In genomic region chrX:111652719-111653118, GRCh38 we compare ENCODE assay signal across 20 cellular contexts. TPM values are rescaled to one million over a fixed set of nuclear protein-coding genes. Genes with fewer than 3 reads are reported as not detected.
DNase-seq lines count a peak whose midpoint lies in the region; ATAC-seq and TF ChIP-seq lines count a peak whose summit lies in the region.
"Had no signal": no experiment of that assay in that cellular context is flagged by ENCODE, and none has a peak within 500 bp of the region (broad histone marks: within the 10 kb centered on the region; RNA-seq: fewer than 3 reads in every experiment).

No MANE protein-coding gene starts in this region.

- no peak overlapping the region for H3K27ac Mint-ChIP-seq in GM23338
- H3K27ac Mint-ChIP-seq: activated T-helper 17 cell treated with anti-CD3 and anti-CD28 coated beads, Interleukin-2, amount 50 U/mL, for 72 hours; IgD-negative memory B cell; stimulated activated memory B cell treated with anti-CD40 and anti-IgM and Interleukin-4, amounts not matched to agents 10 μg/mL and 1 μg/mL and 100 μg/mL, for 72 hours had no signal

- H3K79me2 ChIP-seq in GM23338 (replicated peaks; ENCODE audit: insufficient read depth), result no peaks in the 10 kb centered on the region

- TF ChIP-seq CTCF in 22Rv1 (IDR thresholded peaks at IDR 0.05), result peak; percentile 14; the same call in 1 of the 2 replicates
- TF ChIP-seq CTCF in GM23338 (conservative IDR thresholded peaks at IDR 0.05; ENCODE audit: low read depth in 2 of 2), result peak in 1 of 2 experiments; percentile 40; a peak in 2 of 4 replicates
- TF ChIP-seq CTCF in Panc1 (IDR thresholded peaks at IDR 0.05), result peak; percentile 17; the same call in 1 of the 2 replicates
- no peak for TF ChIP-seq CTCF in spleen (IDR thresholded peaks at IDR 0.05 in 8 of 11, conservative IDR thresholded peaks at IDR 0.05 in 3 of 11)

- H3K9me2 ChIP-seq in GM23338 (ENCODE audit: insufficient read depth), result no peaks in the 10 kb centered on the region

- no peak overlapping the region for H3K4me3 Mint-ChIP-seq in GM23338
- H3K4me3 Mint-ChIP-seq: activated T-helper 17 cell treated with anti-CD3 and anti-CD28 coated beads, Interleukin-2, amount 50 U/mL, for 72 hours; IgD-negative memory B cell; stimulated activated memory B cell treated with anti-CD40 and anti-IgM and Interleukin-4, amounts not matched to agents 10 μg/mL and 1 μg/mL and 100 μg/mL, for 72 hours had no signal

- no peaks in the 10 kb centered on the region for H3K9me3 Mint-ChIP-seq in GM23338
- H3K9me3 Mint-ChIP-seq: activated T-helper 17 cell treated with anti-CD3 and anti-CD28 coated beads, Interleukin-2, amount 50 U/mL, for 72 hours had no signal

- BruUV-seq in Panc1 (replicated peaks; lab: Mats Ljungman, UMichigan), result no TSS peak

- H3K36me3 ChIP-seq in GM23338 (ENCODE audit: insufficient read depth), result no peaks in the 10 kb centered on the region
- H3K36me3 ChIP-seq in Panc1 (ENCODE audit: control insufficient read depth, insufficient read depth, low read length), result no peaks in the 10 kb centered on the region
- no peaks in the 10 kb centered on the region for H3K36me3 ChIP-seq in spleen
- H3K36me3 ChIP-seq: BLaER1, lower lobe of right lung, right lobe of liver, upper lobe of left lung had no signal

- H3F3A ChIP-seq in GM23338 (replicated peaks; ENCODE audit: low read depth), result no peaks in the 10 kb centered on the region

- no peak for ATAC-seq in GM23338
- no peak for ATAC-seq in Panc1
- no peak for ATAC-seq in HG03442 (IDR thresholded peaks at IDR 0.05; ENCODE audit: unreplicated experiment)
- ATAC-seq: activated T-helper 17 cell treated with anti-CD3 and anti-CD28 coated beads, Interleukin-2, amount 50 U/mL, for 72 hours; lower lobe of right lung; right lobe of liver; stimulated activated memory B cell treated with anti-CD40 and anti-IgM and Interleukin-4, amounts not matched to agents 10 μg/mL and 1 μg/mL and 100 μg/mL, for 72 hours had no signal

- POLR2A ChIA-PET in Panc1 (lab: Charles Lee), result no interaction called here

- H3K4me3 ChIP-seq in GM23338 (no peak overlapping the region), Panc1 (ENCODE audit: low read depth in 2 of 2, low read length in 2 of 2) (no peak overlapping the region), spleen (no peak overlapping the region)
- H3K4me3 ChIP-seq: BLaER1, lower lobe of right lung, right lobe of liver, upper lobe of left lung had no signal

- no peak overlapping the region for H3K4me2 ChIP-seq in GM23338
- H3K4me2 ChIP-seq: BLaER1 had no signal

- in situ Hi-C loops in Panc1 (cut with HindIII; ENCODE audit: low pct_unique_long_range_greater_than_20kb, low sequenced_read_pairs), result no loop called here

- H3K4me1 Mint-ChIP-seq in GM23338, result no peaks in the 10 kb centered on the region
- H3K4me1 Mint-ChIP-seq: activated T-helper 17 cell treated with anti-CD3 and anti-CD28 coated beads, Interleukin-2, amount 50 U/mL, for 72 hours; IgD-negative memory B cell; stimulated activated memory B cell treated with anti-CD40 and anti-IgM and Interleukin-4, amounts not matched to agents 10 μg/mL and 1 μg/mL and 100 μg/mL, for 72 hours had no signal

- H4K20me1 ChIP-seq in GM23338 (replicated peaks; ENCODE audit: insufficient read depth), result no peaks in the 10 kb centered on the region
- H4K20me1 ChIP-seq: BLaER1 had no signal

- H3K36me3 Mint-ChIP-seq in GM23338 (ENCODE audit: low read depth), result no peaks in the 10 kb centered on the region
- H3K36me3 Mint-ChIP-seq: stimulated activated memory B cell treated with anti-CD40 and anti-IgM and Interleukin-4, amounts not matched to agents 10 μg/mL and 1 μg/mL and 100 μg/mL, for 72 hours had no signal

- H3K4me1 ChIP-seq in GM23338 (ENCODE audit: insufficient read depth) (no peaks in the 10 kb centered on the region), Panc1 (ENCODE audit: control insufficient read depth, insufficient read depth, low read length) (no peaks in the 10 kb centered on the region), spleen (no peaks in the 10 kb centered on the region)
- H3K4me1 ChIP-seq: BLaER1, lower lobe of right lung, right lobe of liver, upper lobe of left lung had no signal

- H3K27me3 ChIP-seq in GM23338 (ENCODE audit: insufficient read depth) (no peaks in the 10 kb centered on the region), Panc1 (ENCODE audit: control insufficient read depth, insufficient read depth, low read length) (no peaks in the 10 kb centered on the region), spleen (replicated peaks in 1 of 7) (no peaks in the 10 kb centered on the region)
- H3K27me3 ChIP-seq: right lobe of liver, upper lobe of left lung had no signal

- WGBS in spleen, 5 donors, result 42 to 74% (median 58%) methylated on average over 3 of the region's 3 CpGs

- DNase-seq in GM23338 (ENCODE audit: low spot score), result peak; percentile 16
- no peak for DNase-seq in Panc1 (ENCODE audit: low read depth, low spot score)
- DNase-seq in erythroblast (lab: John Stamatoyannopoulos, UW), result peak; percentile 3 to 9
- DNase-seq in activated CD4-positive, alpha-beta T cell treated with anti-CD3 and anti-CD28 coated beads, Interleukin-2, amount 50 U/mL, for 1 hour, result no peak
- no peak for DNase-seq in HPDE6-E6E7 (ENCODE audit: extremely low spot score)
- DNase-seq in spleen, result no peak
- DNase-seq: activated CD4-positive, alpha-beta T cell treated with anti-CD3 and anti-CD28 coated beads, Interleukin-2, amount 50 U/mL, for 48 hours; aorta; dermis blood vessel endothelial cell; lower lobe of right lung; NCI-H345; right lobe of liver; T1000; upper lobe of left lung had no signal

- no peak for TF ChIP-seq POLR2A in erythroblast (IDR thresholded peaks at IDR 0.05; ENCODE audit: low read length)
- no peak for TF ChIP-seq POLR2A in spleen (IDR thresholded peaks at IDR 0.05)

- no peak overlapping the region for H2AFZ ChIP-seq in GM23338

- intact Hi-C loops in Panc1 (cut with micrococcal nuclease; ENCODE audit: unreplicated experiment), result loop anchor here (10.0 kb wide), 1 partner anchor 208 kb away; no protein-coding TSS in a partner anchor
- intact Hi-C loops in spleen (cut with DNase I; ENCODE audit: low total_unique reads), result no loop called here

- H3K27ac ChIP-seq in 22Rv1 (no peak overlapping the region), GM23338 (ENCODE audit: low read depth) (no peak overlapping the region), Panc1 (ENCODE audit: low read length) (no peak overlapping the region), spleen (no peak overlapping the region)
- H3K27ac ChIP-seq: BLaER1, lower lobe of right lung, right lobe of liver, upper lobe of left lung had no signal

- no peaks in the 10 kb centered on the region for H3K27me3 Mint-ChIP-seq in GM23338 (ENCODE audit: insufficient read depth, low read depth, poor library complexity)
- H3K27me3 Mint-ChIP-seq: activated T-helper 17 cell treated with anti-CD3 and anti-CD28 coated beads, Interleukin-2, amount 50 U/mL, for 72 hours had no signal

- no peaks in the 10 kb centered on the region for H3K9me3 ChIP-seq in Panc1 (ENCODE audit: control insufficient read depth, insufficient read depth, low read depth, low read length)
- peaks cover 0 to 8% (median 0%) of the 10 kb centered on the region in 8 donors for H3K9me3 ChIP-seq in spleen
- H3K9me3 ChIP-seq: lower lobe of right lung, right lobe of liver, upper lobe of left lung had no signal

- CTCF ChIA-PET in Panc1 (lab: Charles Lee), result no interaction called here

TF ChIP-seq in GM23338, 12 proteins besides CTCF, POLR2A, EP300 and RAD21 (continues in another document):
- no peak for TF ChIP-seq EZH2phosphoT487 (IDR thresholded peaks at IDR 0.05; ENCODE audit: unreplicated experiment)
- TF ChIP-seq ETS1 (IDR thresholded peaks at IDR 0.05), result no peak

RNA-seq across cellular contexts. Expression of gene ALG13, which starts 28.3 kb away (rescaled TPM):
- 54.2 and 54.8 TPM in 2 replicates for total RNA-seq in GM23338 (2014; rRNA removed; shearing (Covaris generic))
- polyA plus RNA-seq in GM23338 (2016; fragmentation: Nextera tagmentation; extraction: Ambion mirVana) (57.6 and 58.7 TPM in 2 replicates), spleen (10 to 100 TPM; 26.9 to 36.5 (median 32.3) TPM)
- total RNA-seq in Panc1 (2021; ENCODE audit: unreplicated experiment) (50.0 TPM), spleen (100 to 1,000 TPM in 2 of 7 donors, 10 to 100 TPM in 5; 72.3 to 131 (median 78.3) TPM)
- polyA plus RNA-seq in Panc1 (2012; ENCODE audit: insufficient read length), result 43.9 TPM

Comparison
In these comparisons a context has a peak if more than half of its experiments do, and no peak if none do; other contexts are left out.
1. CTCF ChIP-seq: peak in 22Rv1 (single experiment) and Panc1 (single experiment); none in spleen (0 of 11).
2. DNase-seq: peak in GM23338 (single experiment) and erythroblast (2 of 2); none in Panc1 (single experiment), activated CD4-positive, alpha-beta T cell treated with anti-CD3 and anti-CD28 coated beads, Interleukin-2, amount 50 U/mL, for 1 hour (single experiment), HPDE6-E6E7 (single experiment) and spleen (single experiment).